In the genomic region with DNA sequence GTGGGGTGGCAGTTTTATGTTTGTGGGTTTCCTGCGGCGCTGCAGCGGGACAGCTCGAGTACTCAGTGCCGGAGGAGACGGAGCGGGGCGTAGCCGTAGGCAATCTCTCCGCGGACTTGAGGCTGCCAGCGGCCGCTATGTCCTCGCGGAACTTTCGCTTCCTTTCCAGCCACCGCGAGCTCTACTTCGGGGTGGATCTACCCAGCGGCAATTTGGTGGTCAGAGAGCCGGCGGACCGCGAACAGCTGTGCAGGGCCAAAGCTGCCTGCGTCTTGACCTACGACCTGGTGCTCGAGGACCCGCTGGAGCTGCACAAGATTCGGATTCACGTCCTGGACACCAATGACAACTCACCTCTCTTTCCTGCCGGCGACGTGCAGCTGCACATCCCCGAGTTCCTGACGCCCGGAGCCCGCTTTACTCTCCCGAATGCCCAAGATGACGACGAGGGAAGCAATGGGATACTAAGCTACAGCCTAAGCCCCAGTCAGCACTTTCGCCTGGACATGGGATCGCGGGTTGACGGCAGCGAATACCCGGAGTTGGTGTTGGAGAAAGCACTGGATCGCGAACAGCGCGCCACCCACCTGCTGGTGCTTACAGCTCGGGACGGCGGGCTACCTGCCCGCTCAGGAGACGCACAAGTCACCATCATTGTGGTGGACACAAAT, we compare ENCODE assay signal across 8 cellular contexts. TPM values are rescaled to one million over a fixed set of nuclear protein-coding genes. Genes with fewer than 3 reads are reported as not detected.
A peak's percentile ranks its signal among the peaks of the same experiment; 100 is the strongest.
DNase-seq lines count a peak whose midpoint lies in the region; ATAC-seq and TF ChIP-seq lines count a peak whose summit lies in the region.

No MANE protein-coding gene starts in this region.

- TF ChIP-seq CTCF in cardiac fibroblast (IDR thresholded peaks at IDR 0.05; ENCODE audit: low read depth, low read length) (no peak), right lobe of liver (IDR thresholded peaks at IDR 0.05) (no peak), tibial artery (IDR thresholded peaks at IDR 0.05) (no peak)

- H3K9me3 ChIP-seq in right lobe of liver (no peaks in the 10 kb centered on the region), tibial artery (no peaks in the 10 kb centered on the region)

- no peaks in the 10 kb centered on the region for H3K36me3 Mint-ChIP-seq in activated CD8-positive, alpha-beta memory T cell treated with anti-CD3 and anti-CD28 coated beads, Interleukin-2, amount 10 ng/mL, durations not matched to agents 7 days and 5 days

- no peak overlapping the region for H3K27ac Mint-ChIP-seq in activated CD8-positive, alpha-beta memory T cell treated with anti-CD3 and anti-CD28 coated beads, Interleukin-2, amount 10 ng/mL, durations not matched to agents 7 days and 5 days

- CTCF ChIA-PET in activated CD8-positive, alpha-beta memory T cell treated with anti-CD3 and anti-CD28 coated beads, Interleukin-2, amount 10 ng/mL, durations not matched to agents 7 days and 5 days (lab: Charles Lee), result no interaction called here

- intact Hi-C loops in right lobe of liver (cut with DNase I), result no loop called here
- intact Hi-C loops in tibial artery (cut with DNase I; ENCODE audit: low total_unique reads), result no loop called here

- no peaks in the 10 kb centered on the region for H3K27me3 ChIP-seq in right lobe of liver
- peaks cover 0 to 24% of the 10 kb centered on the region in 2 donors for H3K27me3 ChIP-seq in tibial artery

- peaks cover 23% of the 10 kb centered on the region for H3K27me3 Mint-ChIP-seq in activated CD8-positive, alpha-beta memory T cell treated with anti-CD3 and anti-CD28 coated beads, Interleukin-2, amount 10 ng/mL, durations not matched to agents 7 days and 5 days

- TF ChIP-seq POLR2A in right lobe of liver (IDR thresholded peaks at IDR 0.05), result no peak

- no peak overlapping the region for H3K4me3 Mint-ChIP-seq in activated CD8-positive, alpha-beta memory T cell treated with anti-CD3 and anti-CD28 coated beads, Interleukin-2, amount 10 ng/mL, durations not matched to agents 7 days and 5 days

- no peaks in the 10 kb centered on the region for H3K36me3 ChIP-seq in right lobe of liver
- no peaks in the 10 kb centered on the region for H3K36me3 ChIP-seq in tibial artery

- H3K4me1 ChIP-seq in right lobe of liver (peaks cover 0 to 4% (median 0%) of the 10 kb centered on the region in 4 donors), tibial artery (peaks cover 0 to 20% (median 12%) of the 10 kb centered on the region in 4 donors)

- WGBS in right lobe of liver (ENCODE audit: insufficient coverage, low coverage, low lambda C conversion rate, missing lambda C conversion rate), result 4% methylated on average over 16 of the region's 55 CpGs

- H3K4me3 ChIP-seq in cardiac fibroblast (replicated peaks in 1 of 2; ENCODE audit: low read depth in 2 of 2, low read length in 2 of 2) (peak overlapping the region; percentile 31 to 53), right lobe of liver (peak overlapping the region; percentile 41 to 49 (median 41)), tibial artery (peak overlapping the region; percentile 49)

- ATAC-seq in activated CD8-positive, alpha-beta memory T cell treated with anti-CD3 and anti-CD28 coated beads, Interleukin-2, amount 10 ng/mL, durations not matched to agents 7 days and 5 days, result no peak
- ATAC-seq in right lobe of liver (peak; percentile 47 to 66 (median 62)), GM21381 (IDR thresholded peaks at IDR 0.05; ENCODE audit: unreplicated experiment) (no peak), HG03025 (IDR thresholded peaks at IDR 0.05; ENCODE audit: low FRiP score, unreplicated experiment) (no peak), GM19452 (IDR thresholded peaks at IDR 0.05; ENCODE audit: unreplicated experiment) (no peak)

- H3K27ac ChIP-seq in right lobe of liver (peak overlapping the region in 1 of 3 donors; percentile 28), tibial artery (no peak overlapping the region)

- peak; percentile 48 for DNase-seq in activated CD8-positive, alpha-beta memory T cell treated with anti-CD3 and anti-CD28 coated beads, Interleukin-2, amount 50 U/mL, for 48 hours
- no peak for DNase-seq in activated CD8-positive, alpha-beta memory T cell treated with anti-CD3 and anti-CD28 coated beads, Interleukin-2, amount 10 ng/mL, durations not matched to agents 7 days and 5 days
- peak; percentile 11 to 21 for DNase-seq in cardiac fibroblast (ENCODE audit: low read depth in 2 of 2)
- peak in 1 of 3 donors; percentile 28 for DNase-seq in right lobe of liver
- no peak for DNase-seq in tibial artery

- peaks cover 3% of the 10 kb centered on the region for H3K4me1 Mint-ChIP-seq in activated CD8-positive, alpha-beta memory T cell treated with anti-CD3 and anti-CD28 coated beads, Interleukin-2, amount 10 ng/mL, durations not matched to agents 7 days and 5 days

- H3K9me3 Mint-ChIP-seq in activated CD8-positive, alpha-beta memory T cell treated with anti-CD3 and anti-CD28 coated beads, Interleukin-2, amount 10 ng/mL, durations not matched to agents 7 days and 5 days (ENCODE audit: low read depth), result peaks cover 4% of the 10 kb centered on the region

RNA-seq across cellular contexts. Expression of a gene that starts 0.9 kb away (rescaled TPM):
- total RNA-seq in activated CD8-positive, alpha-beta memory T cell treated with anti-CD3 and anti-CD28 coated beads, Interleukin-2, amount 10 ng/mL, durations not matched to agents 7 days and 5 days, result not detected
- under 1 TPM; 0.18 to 0.86 (median 0.35) TPM for total RNA-seq in right lobe of liver

RNA-seq across cellular contexts. Expression of a gene that starts 39.2 kb away (rescaled TPM):
- not detected for total RNA-seq in activated CD8-positive, alpha-beta memory T cell treated with anti-CD3 and anti-CD28 coated beads, Interleukin-2, amount 10 ng/mL, durations not matched to agents 7 days and 5 days
- 1 to 10 TPM in 3 of 6 experiments, under 1 TPM in 3; 0.68 to 2.2 (median 1.3) TPM for total RNA-seq in right lobe of liver

RNA-seq across cellular contexts. Expression of a gene that starts 45.1 kb away (rescaled TPM):
- total RNA-seq in activated CD8-positive, alpha-beta memory T cell treated with anti-CD3 and anti-CD28 coated beads, Interleukin-2, amount 10 ng/mL, durations not matched to agents 7 days and 5 days, result not detected
- 1 to 10 TPM in 3 of 6 experiments, under 1 TPM in 2, not detected in 1; 0.35 to 1.8 (median 1.2) TPM for total RNA-seq in right lobe of liver

RNA-seq across cellular contexts. Expression of a gene that starts 51.9 kb away (rescaled TPM):
- total RNA-seq in activated CD8-positive, alpha-beta memory T cell treated with anti-CD3 and anti-CD28 coated beads, Interleukin-2, amount 10 ng/mL, durations not matched to agents 7 days and 5 days, result not detected
- total RNA-seq in right lobe of liver, result under 1 TPM in 4 of 6 experiments, not detected in 2; 0.18 to 0.51 (median 0.32) TPM

RNA-seq across cellular contexts. Expression of a gene that starts 58.3 kb away (rescaled TPM):
- not detected for total RNA-seq in activated CD8-positive, alpha-beta memory T cell treated with anti-CD3 and anti-CD28 coated beads, Interleukin-2, amount 10 ng/mL, durations not matched to agents 7 days and 5 days
- total RNA-seq in right lobe of liver, result under 1 TPM in 3 of 6 experiments, not detected in 3; 0.04 to 0.51 (median 0.07) TPM

Comparison
In these comparisons a context has a peak if more than half of its experiments do, and no peak if none do; other contexts are left out.
1. DNase-seq: peak in activated CD8-positive, alpha-beta memory T cell treated with anti-CD3 and anti-CD28 coated beads, Interleukin-2, amount 50 U/mL, for 48 hours (single experiment) and cardiac fibroblast (2 of 2); none in activated CD8-positive, alpha-beta memory T cell treated with anti-CD3 and anti-CD28 coated beads, Interleukin-2, amount 10 ng/mL, durations not matched to agents 7 days and 5 days (single experiment) and tibial artery (0 of 2).
2. ATAC-seq: peak in right lobe of liver (4 of 4); none in activated CD8-positive, alpha-beta memory T cell treated with anti-CD3 and anti-CD28 coated beads, Interleukin-2, amount 10 ng/mL, durations not matched to agents 7 days and 5 days (single experiment), GM21381 (single experiment), HG03025 (single experiment) and GM19452 (single experiment).
3. Peak in every context shown above with its lines, with median percentiles within 50 percentile points of each other: H3K4me3 ChIP-seq.